ENCODE assay signal across 1 cellular context in genomic region chr4:2788101-2788500, GRCh38.
TF ChIP-seq lines count a peak whose summit lies in the region.

No MANE protein-coding gene starts in this region.

TF ChIP-seq in GM23338, 12 proteins besides CTCF, POLR2A, EP300 and RAD21 (continued from another document):
- TF ChIP-seq, protein P1, sequence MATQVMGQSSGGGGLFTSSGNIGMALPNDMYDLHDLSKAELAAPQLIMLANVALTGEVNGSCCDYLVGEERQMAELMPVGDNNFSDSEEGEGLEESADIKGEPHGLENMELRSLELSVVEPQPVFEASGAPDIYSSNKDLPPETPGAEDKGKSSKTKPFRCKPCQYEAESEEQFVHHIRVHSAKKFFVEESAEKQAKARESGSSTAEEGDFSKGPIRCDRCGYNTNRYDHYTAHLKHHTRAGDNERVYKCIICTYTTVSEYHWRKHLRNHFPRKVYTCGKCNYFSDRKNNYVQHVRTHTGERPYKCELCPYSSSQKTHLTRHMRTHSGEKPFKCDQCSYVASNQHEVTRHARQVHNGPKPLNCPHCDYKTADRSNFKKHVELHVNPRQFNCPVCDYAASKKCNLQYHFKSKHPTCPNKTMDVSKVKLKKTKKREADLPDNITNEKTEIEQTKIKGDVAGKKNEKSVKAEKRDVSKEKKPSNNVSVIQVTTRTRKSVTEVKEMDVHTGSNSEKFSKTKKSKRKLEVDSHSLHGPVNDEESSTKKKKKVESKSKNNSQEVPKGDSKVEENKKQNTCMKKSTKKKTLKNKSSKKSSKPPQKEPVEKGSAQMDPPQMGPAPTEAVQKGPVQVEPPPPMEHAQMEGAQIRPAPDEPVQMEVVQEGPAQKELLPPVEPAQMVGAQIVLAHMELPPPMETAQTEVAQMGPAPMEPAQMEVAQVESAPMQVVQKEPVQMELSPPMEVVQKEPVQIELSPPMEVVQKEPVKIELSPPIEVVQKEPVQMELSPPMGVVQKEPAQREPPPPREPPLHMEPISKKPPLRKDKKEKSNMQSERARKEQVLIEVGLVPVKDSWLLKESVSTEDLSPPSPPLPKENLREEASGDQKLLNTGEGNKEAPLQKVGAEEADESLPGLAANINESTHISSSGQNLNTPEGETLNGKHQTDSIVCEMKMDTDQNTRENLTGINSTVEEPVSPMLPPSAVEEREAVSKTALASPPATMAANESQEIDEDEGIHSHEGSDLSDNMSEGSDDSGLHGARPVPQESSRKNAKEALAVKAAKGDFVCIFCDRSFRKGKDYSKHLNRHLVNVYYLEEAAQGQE (IDR thresholded peaks at IDR 0.05; ENCODE audit: unreplicated experiment) = no peak
- TF ChIP-seq POLR2AphosphoS5 (IDR thresholded peaks at IDR 0.05; ENCODE audit: low read depth) (no peak), NANOG (IDR thresholded peaks at IDR 0.05; ENCODE audit: borderline replicate concordance) (no peak), ZNF331 (CRISPR knock-in tag; IDR thresholded peaks at IDR 0.05; ENCODE audit: low read depth) (no peak), EZH2 (IDR thresholded peaks at IDR 0.05; ENCODE audit: low read depth, unreplicated experiment) (no peak), ZNF462 (CRISPR knock-in tag; IDR thresholded peaks at IDR 0.05) (no peak), JUNB (IDR thresholded peaks at IDR 0.05; ENCODE audit: unreplicated experiment) (no peak), EZH2phosphoT487 (IDR thresholded peaks at IDR 0.05; ENCODE audit: unreplicated experiment) (no peak)
